In the genomic region with DNA sequence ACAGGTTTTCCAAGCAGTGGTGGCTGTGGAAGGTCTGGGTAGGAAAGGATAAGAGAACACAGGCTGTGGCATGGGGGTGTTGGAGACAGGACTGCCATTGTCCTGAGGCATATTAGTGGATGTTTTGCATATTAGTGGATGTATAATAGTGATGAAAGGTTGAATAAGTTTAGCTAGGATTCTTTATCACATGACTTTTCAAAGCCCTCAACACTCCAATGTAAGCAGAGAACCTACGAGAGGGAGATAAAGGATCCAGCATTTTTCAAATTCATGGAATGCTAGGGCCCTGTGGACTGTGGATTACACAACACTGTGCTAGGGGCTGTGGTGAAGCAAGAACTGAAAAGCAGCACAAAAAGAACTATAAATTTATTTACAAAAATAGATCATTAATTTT, we compare ENCODE assay signal across 17 cellular contexts.
DNase-seq lines count a peak whose midpoint lies in the region; TF ChIP-seq lines count a peak whose summit lies in the region.
"Had no signal": no experiment of that assay in that cellular context is flagged by ENCODE, and none has a peak within 500 bp of the region (broad histone marks: within the 10 kb centered on the region; RNA-seq: fewer than 3 reads in every experiment).

No MANE protein-coding gene starts in this region.

- TF ChIP-seq CTCF in progenitor cell of endocrine pancreas (IDR thresholded peaks at IDR 0.05; ENCODE audit: unreplicated experiment) (no peak), H9 (conservative IDR thresholded peaks at IDR 0.05) (no peak)

- H3K23me2 ChIP-seq in H9 (ENCODE audit: insufficient read length, low read depth, low read length, poor library complexity, severe bottlenecking), result no peaks in the 10 kb centered on the region

- H3K4ac ChIP-seq in H9 (ENCODE audit: low read depth, low read length), result no peak overlapping the region

- H3K27me3 ChIP-seq in H9 (ENCODE audit: insufficient read depth, low read length), result no peaks in the 10 kb centered on the region; the same call in 1 of the 2 replicates
- H3K27me3 ChIP-seq: gastroesophageal sphincter had no signal

- H3K56ac ChIP-seq in H9 (ENCODE audit: insufficient read length, low read depth, low read length), result no peak overlapping the region

- H2BK12ac ChIP-seq in H9 (ENCODE audit: insufficient read length, low read depth, low read length), result no peak overlapping the region

- no peaks in the 10 kb centered on the region for H3K79me2 ChIP-seq in H9 (ENCODE audit: insufficient read depth, low read length)

- no peaks in the 10 kb centered on the region for H3K9me3 Mint-ChIP-seq in progenitor cell of endocrine pancreas (ENCODE audit: low read depth)
- no peaks in the 10 kb centered on the region for H3K9me3 Mint-ChIP-seq in H9
- H3K9me3 Mint-ChIP-seq: activated naive CD4-positive, alpha-beta T cell treated with anti-CD3 and anti-CD28 coated beads, Interleukin-2, amount 50 U/mL, for 72 hours; dendritic cell treated with granulocyte-macrophage colony-stimulating factor and Interleukin-4, amounts not matched to agents 40 ng/mL and 50 ng/mL, for 4 days; stimulated activated naive CD8-positive, alpha-beta T cell treated with anti-CD3 and anti-CD28 coated beads, Interleukin-15, amount 100 ng/mL, for 72 hours had no signal

- H3K9me3 ChIP-seq in H9 (ENCODE audit: control insufficient read depth, low read depth, low read length), result no peaks in the 10 kb centered on the region
- H3K9me3 ChIP-seq: gastroesophageal sphincter had no signal

- H3K27me3 Mint-ChIP-seq in progenitor cell of endocrine pancreas (no peaks in the 10 kb centered on the region), H9 (ENCODE audit: low read depth) (no peaks in the 10 kb centered on the region)
- H3K27me3 Mint-ChIP-seq: stimulated activated naive CD8-positive, alpha-beta T cell treated with anti-CD3 and anti-CD28 coated beads, Interleukin-15, amount 100 ng/mL, for 72 hours; T-cell had no signal

- H3K14ac ChIP-seq in H9 (ENCODE audit: insufficient read depth, low read length), result no peak overlapping the region

- H2BK120ac ChIP-seq in H9 (ENCODE audit: low read depth, low read length, poor library complexity, severe bottlenecking), result no peak overlapping the region

- H4K91ac ChIP-seq in H9 (ENCODE audit: insufficient read length, low read depth, low read length), result no peak overlapping the region

- H2BK5ac ChIP-seq in H9 (ENCODE audit: insufficient read length, low read length), result no peak overlapping the region

- no peaks in the 10 kb centered on the region for H3K4me1 ChIP-seq in H9 (ENCODE audit: insufficient read depth, low read length)
- H3K4me1 ChIP-seq: gastroesophageal sphincter had no signal

- no peak overlapping the region for H4K8ac ChIP-seq in H9 (replicated peaks; ENCODE audit: insufficient read length, low read depth, low read length)

- no peak overlapping the region for H2AK5ac ChIP-seq in H9 (ENCODE audit: insufficient read length, low read length)

- H3K4me3 Mint-ChIP-seq in progenitor cell of endocrine pancreas (ENCODE audit: low read depth) (no peak overlapping the region), H9 (no peak overlapping the region)
- H3K4me3 Mint-ChIP-seq: dendritic cell treated with granulocyte-macrophage colony-stimulating factor and Interleukin-4, amounts not matched to agents 40 ng/mL and 50 ng/mL, for 4 days; naive B cell; stimulated activated naive CD8-positive, alpha-beta T cell treated with anti-CD3 and anti-CD28 coated beads, Interleukin-15, amount 100 ng/mL, for 72 hours; T-cell had no signal

- H3K18ac ChIP-seq in H9 (ENCODE audit: insufficient read length, low read depth, low read length), result no peak overlapping the region

- H3K27ac ChIP-seq in H9 (ENCODE audit: insufficient read length, low read depth, low read length), result no peak overlapping the region
- H3K27ac ChIP-seq: gastroesophageal sphincter had no signal

- peak overlapping the region; percentile 43 for H3K27ac Mint-ChIP-seq in progenitor cell of endocrine pancreas
- no peak overlapping the region for H3K27ac Mint-ChIP-seq in H9
- H3K27ac Mint-ChIP-seq: activated naive CD4-positive, alpha-beta T cell treated with anti-CD3 and anti-CD28 coated beads, Interleukin-2, amount 50 U/mL, for 72 hours; dendritic cell treated with granulocyte-macrophage colony-stimulating factor and Interleukin-4, amounts not matched to agents 40 ng/mL and 50 ng/mL, for 4 days; stimulated activated naive CD8-positive, alpha-beta T cell treated with anti-CD3 and anti-CD28 coated beads, Interleukin-15, amount 100 ng/mL, for 72 hours; T-cell had no signal

- no peak overlapping the region for H3K4me2 ChIP-seq in H9 (ENCODE audit: insufficient read depth, insufficient read length, low read length)

- no peak overlapping the region for H2AFZ ChIP-seq in H9 (ENCODE audit: low read length)

- no peak overlapping the region for H2BK15ac ChIP-seq in H9 (ENCODE audit: low read depth, low read length)

- peak; percentile 79 for DNase-seq in EL
- DNase-seq in M059J (ENCODE audit: low read depth), result peak; percentile 6
- peak; percentile 66 for DNase-seq in fibroblast of peridontal ligament (ENCODE audit: extremely low read depth)
- no peak for DNase-seq in progenitor cell of endocrine pancreas (ENCODE audit: low spot score, unreplicated experiment)
- DNase-seq in H9, result no peak
- no peak for DNase-seq in DMS53 (lab: John Stamatoyannopoulos, UW)
- DNase-seq in erythroblast (lab: John Stamatoyannopoulos, UW), result no peak
- DNase-seq: activated CD8-positive, alpha-beta memory T cell treated with anti-CD3 and anti-CD28 coated beads, Interleukin-2, amount 50 U/mL, for 48 hours; kidney; naive B cell; NCI-H1092 treated with DMSO at 0.1 percent for 48 hours; NCI-H446 treated with DMSO at 0.1 percent for 48 hours; stimulated activated naive CD8-positive, alpha-beta T cell treated with anti-CD3 and anti-CD28 coated beads, Interleukin-15, amount 100 ng/mL, for 72 hours; T-cell had no signal

- peaks cover 2% of the 10 kb centered on the region for H3K4me1 Mint-ChIP-seq in progenitor cell of endocrine pancreas (ENCODE audit: low read depth)
- H3K4me1 Mint-ChIP-seq in H9, result peaks cover 9 to 14% of the 10 kb centered on the region in 2 experiments
- H3K4me1 Mint-ChIP-seq: naive B cell; stimulated activated naive CD8-positive, alpha-beta T cell treated with anti-CD3 and anti-CD28 coated beads, Interleukin-15, amount 100 ng/mL, for 72 hours; T-cell had no signal

- WGBS in H9 (ENCODE audit: extremely low coverage, insufficient read length, low lambda C conversion rate), result no CpG with 5 or more reads among the region's 1 CpG

- H4K20me1 ChIP-seq in H9 (ENCODE audit: control insufficient read depth, insufficient read depth, insufficient read length), result no peaks in the 10 kb centered on the region

- no peak for TF ChIP-seq POLR2A in erythroblast (IDR thresholded peaks at IDR 0.05; ENCODE audit: low read length)

- no peak overlapping the region for H3T11ph ChIP-seq in H9 (ENCODE audit: low read length)

- H3K36me3 Mint-ChIP-seq in progenitor cell of endocrine pancreas (ENCODE audit: insufficient read depth), result no peaks in the 10 kb centered on the region
- no peaks in the 10 kb centered on the region for H3K36me3 Mint-ChIP-seq in H9 (ENCODE audit: insufficient read depth in 1 of 3, low read depth in 3 of 3)
- H3K36me3 Mint-ChIP-seq: activated naive CD4-positive, alpha-beta T cell treated with anti-CD3 and anti-CD28 coated beads, Interleukin-2, amount 50 U/mL, for 72 hours; T-cell had no signal

- H3K79me1 ChIP-seq in H9 (ENCODE audit: insufficient read depth, low read depth, low read length, poor library complexity, severe bottlenecking), result no peaks in the 10 kb centered on the region

- H2BK20ac ChIP-seq in H9 (ENCODE audit: low read depth, low read length, poor library complexity, severe bottlenecking), result no peak overlapping the region

- H3K23ac ChIP-seq in H9 (ENCODE audit: insufficient read length, low read depth, low read length), result no peak overlapping the region

- H3K9ac ChIP-seq in H9 (ENCODE audit: extremely low read depth, insufficient read length, low read length), result no peak overlapping the region

- no peak overlapping the region for H4K5ac ChIP-seq in H9 (ENCODE audit: insufficient read length, low read depth, low read length)

Comparison
In these comparisons a context has a peak if more than half of its experiments do, and no peak if none do; other contexts are left out.
1. DNase-seq: peak in EL (single experiment), M059J (single experiment) and fibroblast of peridontal ligament (single experiment); none in progenitor cell of endocrine pancreas (single experiment), H9 (single experiment), DMS53 (single experiment) and erythroblast (0 of 2).